ENCODE assay signal across 8 cellular contexts in the genomic region with DNA sequence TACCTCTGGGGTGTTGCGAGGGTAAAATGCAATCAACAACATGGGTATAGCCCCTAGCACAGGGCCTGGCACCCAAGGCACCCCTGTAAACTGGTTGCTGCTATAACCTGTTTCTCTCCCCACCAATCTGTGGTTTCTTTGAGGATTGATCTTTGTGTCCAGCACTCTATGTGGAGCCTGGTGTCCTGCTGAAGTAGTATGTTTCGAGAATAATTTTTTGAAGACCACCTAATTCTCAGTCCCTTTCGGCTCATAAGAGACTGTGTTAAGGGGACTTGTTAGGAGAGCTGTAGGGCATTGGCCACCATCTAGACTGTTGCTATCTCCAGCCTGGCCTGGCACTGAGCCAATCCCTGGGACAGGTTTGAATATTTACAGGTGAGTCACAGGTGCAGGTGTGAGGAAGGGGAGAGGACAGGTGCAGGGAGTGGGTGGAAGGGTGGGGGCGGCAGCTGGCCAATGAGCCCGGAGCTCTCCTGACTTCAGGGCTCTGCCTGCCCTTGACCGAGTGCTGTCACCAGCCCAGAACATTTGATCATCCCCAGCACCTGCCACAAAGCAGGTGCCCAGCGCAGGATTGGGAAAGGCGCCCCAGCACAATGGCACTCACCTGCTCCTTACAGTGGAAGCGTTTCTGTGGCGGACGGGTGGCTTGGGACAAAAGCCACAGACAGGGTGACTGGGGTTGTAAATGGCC. TPM values are rescaled to one million over a fixed set of nuclear protein-coding genes. Genes with fewer than 3 reads are reported as not detected.
DNase-seq lines count a peak whose midpoint lies in the region; ATAC-seq and TF ChIP-seq lines count a peak whose summit lies in the region.

No MANE protein-coding gene starts in this region.

- no peak for ATAC-seq in natural killer cell treated with Interleukin-12 subunit alpha and Interleukin-12 subunit beta and Interleukin-15 and Interleukin-18, amount 100 ng/mL, for 72 hours
- ATAC-seq in natural killer cell = no peak
- ATAC-seq in left lobe of liver = peak; percentile 16
- no peak for ATAC-seq in activated CD4-positive, CD25-positive, alpha-beta regulatory T cell treated with anti-CD3 and anti-CD28 coated beads, Interleukin-2, amount 50 U/mL, for 24 hours
- ATAC-seq in GM18520 (IDR thresholded peaks at IDR 0.05; ENCODE audit: unreplicated experiment) = no peak

- no peak overlapping the region for H3K27ac Mint-ChIP-seq in natural killer cell treated with Interleukin-12 subunit alpha and Interleukin-12 subunit beta and Interleukin-15 and Interleukin-18, amount 100 ng/mL, for 72 hours
- no peak overlapping the region for H3K27ac Mint-ChIP-seq in natural killer cell

- peaks cover 0 to 5% of the 10 kb centered on the region in 2 donors for H3K4me1 Mint-ChIP-seq in natural killer cell treated with Interleukin-12 subunit alpha and Interleukin-12 subunit beta and Interleukin-15 and Interleukin-18, amount 100 ng/mL, for 72 hours (ENCODE audit: low read depth in 2 of 2)
- peaks cover 2 to 5% of the 10 kb centered on the region in 2 donors for H3K4me1 Mint-ChIP-seq in natural killer cell

- no peak for TF ChIP-seq CTCF in natural killer cell (IDR thresholded peaks at IDR 0.05)

- no peaks in the 10 kb centered on the region for H3K27me3 Mint-ChIP-seq in natural killer cell treated with Interleukin-12 subunit alpha and Interleukin-12 subunit beta and Interleukin-15 and Interleukin-18, amount 100 ng/mL, for 72 hours
- H3K27me3 Mint-ChIP-seq in natural killer cell (ENCODE audit: low read depth in 2 of 2) = no peaks in the 10 kb centered on the region

- no peaks in the 10 kb centered on the region for H3K36me3 Mint-ChIP-seq in natural killer cell treated with Interleukin-12 subunit alpha and Interleukin-12 subunit beta and Interleukin-15 and Interleukin-18, amount 100 ng/mL, for 72 hours
- H3K36me3 Mint-ChIP-seq in natural killer cell = no peaks in the 10 kb centered on the region

- DNase-seq in natural killer cell treated with Interleukin-12 subunit alpha and Interleukin-12 subunit beta and Interleukin-15 and Interleukin-18, amount 100 ng/mL, for 72 hours (ENCODE audit: low spot score) = peak; percentile 28
- no peak for DNase-seq in natural killer cell
- peak; percentile 72 to 79 for DNase-seq in SHP77 (lab: John Stamatoyannopoulos, UW)
- no peak for DNase-seq in left lobe of liver (ENCODE audit: low spot score)
- DNase-seq in HCEC 1CT = no peak
- DNase-seq in AML-193 (lab: John Stamatoyannopoulos, UW) = no peak

- intact Hi-C loops in natural killer cell (cut with micrococcal nuclease) = no loop called here

- H3K4me3 Mint-ChIP-seq in natural killer cell treated with Interleukin-12 subunit alpha and Interleukin-12 subunit beta and Interleukin-15 and Interleukin-18, amount 100 ng/mL, for 72 hours = no peak overlapping the region
- H3K4me3 Mint-ChIP-seq in natural killer cell = no peak overlapping the region

- H3K9me3 Mint-ChIP-seq in natural killer cell treated with Interleukin-12 subunit alpha and Interleukin-12 subunit beta and Interleukin-15 and Interleukin-18, amount 100 ng/mL, for 72 hours = no peaks in the 10 kb centered on the region
- H3K9me3 Mint-ChIP-seq in natural killer cell = no peaks in the 10 kb centered on the region

RNA-seq across cellular contexts. Expression of a gene that starts 8.1 kb away (rescaled TPM):
- under 1 TPM; 0.12 to 0.81 TPM for total RNA-seq in natural killer cell treated with Interleukin-12 subunit alpha and Interleukin-12 subunit beta and Interleukin-15 and Interleukin-18, amount 100 ng/mL, for 72 hours
- total RNA-seq in natural killer cell (under 1 TPM; 0.25 to 0.41 (median 0.33) TPM), left lobe of liver (not detected)

RNA-seq across cellular contexts. Expression of a gene that starts 12.7 kb away (rescaled TPM):
- 1 to 10 TPM; 1.7 to 4.3 TPM for total RNA-seq in natural killer cell treated with Interleukin-12 subunit alpha and Interleukin-12 subunit beta and Interleukin-15 and Interleukin-18, amount 100 ng/mL, for 72 hours
- total RNA-seq in natural killer cell (1 to 10 TPM in 2 of 3 donors, under 1 TPM in 1; 0.80 to 2.2 (median 1.1) TPM), left lobe of liver (0.20 TPM)

RNA-seq across cellular contexts. Expression of a gene that starts 20.2 kb away (rescaled TPM):
- 10 to 100 TPM; 16.9 to 29.5 TPM for total RNA-seq in natural killer cell treated with Interleukin-12 subunit alpha and Interleukin-12 subunit beta and Interleukin-15 and Interleukin-18, amount 100 ng/mL, for 72 hours
- total RNA-seq in natural killer cell (10 to 100 TPM in 2 of 3 donors, 1 to 10 TPM in 1; 9.7 to 18.1 (median 13.4) TPM), left lobe of liver (19.9 TPM)

RNA-seq across cellular contexts. Expression of a gene that starts 32.1 kb away (rescaled TPM):
- total RNA-seq in natural killer cell treated with Interleukin-12 subunit alpha and Interleukin-12 subunit beta and Interleukin-15 and Interleukin-18, amount 100 ng/mL, for 72 hours = 100 to 1,000 TPM in 1 of 2 donors, 10 to 100 TPM in 1; 45.4 to 123 TPM
- 1 to 10 TPM; 4.6 to 5.6 (median 4.7) TPM for total RNA-seq in natural killer cell
- total RNA-seq in left lobe of liver = 0.60 TPM

Comparison
In these comparisons a context has a peak if more than half of its experiments do, and no peak if none do; other contexts are left out.
1. DNase-seq: peak in natural killer cell treated with Interleukin-12 subunit alpha and Interleukin-12 subunit beta and Interleukin-15 and Interleukin-18, amount 100 ng/mL, for 72 hours (single experiment) and SHP77 (2 of 2); none in natural killer cell (single experiment), left lobe of liver (single experiment), HCEC 1CT (single experiment) and AML-193 (0 of 2).